ENCODE assay signal across 27 cellular contexts in the genomic region with DNA sequence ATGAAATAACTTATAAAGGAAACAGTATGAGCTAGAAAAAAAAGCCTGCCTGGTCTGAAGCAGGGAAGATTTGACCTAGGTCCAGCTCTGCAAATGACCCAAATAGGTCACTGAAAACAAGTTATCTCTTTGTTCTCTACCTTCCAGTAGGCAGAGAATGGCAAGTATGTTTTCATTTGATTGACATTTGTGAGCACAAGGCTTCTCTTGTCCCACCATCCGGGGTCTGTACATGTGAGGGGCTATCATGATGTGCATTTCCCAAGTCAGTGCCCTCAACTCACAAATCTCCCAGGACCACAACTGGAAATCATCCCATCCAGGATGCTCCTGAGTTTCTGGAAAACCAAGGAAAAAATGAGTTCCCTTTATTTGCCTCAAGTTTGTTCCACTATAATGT.
"Had no signal": no experiment of that assay in that cellular context is flagged by ENCODE, and none has a peak within 500 bp of the region (broad histone marks: within the 10 kb centered on the region; RNA-seq: fewer than 3 reads in every experiment).

No MANE protein-coding gene starts in this region.

- ATAC-seq: heart left ventricle; mucosa of descending colon; naive thymus-derived CD4-positive, alpha-beta T cell; sciatic nerve; stimulated activated naive B cell treated with anti-CD40 and anti-IgM and Interleukin-4, amounts not matched to agents 10 μg/mL and 1 μg/mL and 100 μg/mL, for 72 hours; stimulated activated naive CD8-positive, alpha-beta T cell treated with anti-CD3 and anti-CD28 coated beads, Interleukin-15, Interleukin-2, amounts not matched to agents 100 U/mL and 50 U/mL, for 24 hours; upper lobe of right lung had no signal

- H3K4me3 ChIP-seq: heart left ventricle, left ventricle myocardium inferior, mucosa of descending colon, neural progenitor cell, ovary, right atrium auricular region, skin epidermis, stomach, thoracic aorta, tibial artery, upper lobe of right lung had no signal

- H3K9me3 ChIP-seq: heart left ventricle, left ventricle myocardium inferior, mucosa of descending colon, neutrophil, ovary, right atrium auricular region, stomach, thoracic aorta, tibial artery, upper lobe of right lung had no signal

- H3K36me3 ChIP-seq: heart left ventricle, left ventricle myocardium inferior, neural progenitor cell, neutrophil, ovary, right atrium auricular region, thoracic aorta, tibial artery, upper lobe of right lung had no signal

- H3K4me2 ChIP-seq: neural progenitor cell had no signal

- H3K9ac ChIP-seq: neural progenitor cell had no signal

- H3K27ac ChIP-seq: heart left ventricle, left ventricle myocardium inferior, neural progenitor cell, neutrophil, ovary, right atrium auricular region, skin epidermis, stomach, thoracic aorta, tibial artery, upper lobe of right lung had no signal

- H3K27ac Mint-ChIP-seq: memory B cell; naive thymus-derived CD4-positive, alpha-beta T cell; natural killer cell treated with Interleukin-12 subunit alpha and Interleukin-12 subunit beta and Interleukin-15 and Interleukin-18, amount 100 ng/mL, for 72 hours; neural progenitor cell; progenitor cell of endocrine pancreas; stimulated activated naive B cell treated with anti-CD40 and anti-IgM and Interleukin-4, amounts not matched to agents 10 μg/mL and 1 μg/mL and 100 μg/mL, for 72 hours had no signal

- H3K27me3 ChIP-seq: heart left ventricle, neural progenitor cell, neutrophil, ovary, right atrium auricular region, stomach, tibial artery, upper lobe of right lung had no signal

- H3K4me1 ChIP-seq: left ventricle myocardium inferior, neural progenitor cell, right atrium auricular region, tibial artery, upper lobe of right lung had no signal

- H3K9me3 Mint-ChIP-seq: natural killer cell treated with Interleukin-12 subunit alpha and Interleukin-12 subunit beta and Interleukin-15 and Interleukin-18, amount 100 ng/mL, for 72 hours had no signal

- DNase-seq: heart left ventricle; islet precursor cell; left ventricle myocardium inferior; midbrain; mucosa of descending colon; naive thymus-derived CD4-positive, alpha-beta T cell; occipital lobe; ovary; stimulated activated CD4-positive, alpha-beta T cell treated with anti-CD3 and anti-CD28 coated beads, Interleukin-12 subunit alpha, Interleukin-12 subunit beta, amount 100 ng/mL, for 4 hours; stimulated activated CD4-positive, alpha-beta T cell treated with anti-CD3 and anti-CD28 coated beads, Interleukin-15, amount 100 ng/mL, for 24 hours; stimulated activated CD4-positive, alpha-beta T cell treated with anti-CD3 and anti-CD28 coated beads, Interleukin-2, amount 100 ng/mL, for 24 hours; stimulated activated CD4-positive, alpha-beta T cell treated with anti-CD3 and anti-CD28 coated beads, Interleukin-4, amount 100 ng/mL, for 1 hour; stimulated activated naive B cell treated with anti-CD40 and anti-IgM and Interleukin-4, amounts not matched to agents 10 μg/mL and 1 μg/mL and 100 μg/mL, for 72 hours; stimulated activated naive CD8-positive, alpha-beta T cell treated with anti-CD3 and anti-CD28 coated beads, Interleukin-15, Interleukin-2, amounts not matched to agents 100 U/mL and 50 U/mL, for 24 hours; stomach; tibial artery; trophoblast cell; upper lobe of right lung had no signal

- H3K4me3 Mint-ChIP-seq: memory B cell; naive thymus-derived CD4-positive, alpha-beta T cell; natural killer cell treated with Interleukin-12 subunit alpha and Interleukin-12 subunit beta and Interleukin-15 and Interleukin-18, amount 100 ng/mL, for 72 hours; neural progenitor cell; stimulated activated naive B cell treated with anti-CD40 and anti-IgM and Interleukin-4, amounts not matched to agents 10 μg/mL and 1 μg/mL and 100 μg/mL, for 72 hours had no signal

- H2AFZ ChIP-seq: neural progenitor cell had no signal

- H3K36me3 Mint-ChIP-seq: natural killer cell treated with Interleukin-12 subunit alpha and Interleukin-12 subunit beta and Interleukin-15 and Interleukin-18, amount 100 ng/mL, for 72 hours had no signal

- H3K27me3 Mint-ChIP-seq: memory B cell; naive thymus-derived CD4-positive, alpha-beta T cell; stimulated activated naive B cell treated with anti-CD40 and anti-IgM and Interleukin-4, amounts not matched to agents 10 μg/mL and 1 μg/mL and 100 μg/mL, for 72 hours had no signal
